ENCODE assay signal across 25 cellular contexts in genomic region chr3:44678480-44679116, GRCh38.
"Had no signal": no experiment of that assay in that cellular context is flagged by ENCODE, and none has a peak within 500 bp of the region (broad histone marks: within the 10 kb centered on the region; RNA-seq: fewer than 3 reads in every experiment).

No MANE protein-coding gene starts in this region.

- H3K27ac Mint-ChIP-seq: endodermal cell; memory B cell; stimulated activated memory B cell treated with anti-CD40 and anti-IgM and Interleukin-4, amounts not matched to agents 10 μg/mL and 1 μg/mL and 100 μg/mL, for 72 hours; type B pancreatic cell had no signal

- H3K4me1 Mint-ChIP-seq: memory B cell; stimulated activated memory B cell treated with anti-CD40 and anti-IgM and Interleukin-4, amounts not matched to agents 10 μg/mL and 1 μg/mL and 100 μg/mL, for 72 hours had no signal

- DNase-seq: dorsolateral prefrontal cortex; effector CD8-positive, alpha-beta T cell; endodermal cell; foreskin fibroblast; gastrocnemius medialis; head of caudate nucleus; kidney; naive thymus-derived CD8-positive, alpha-beta T cell; occipital lobe; ovary; posterior cingulate gyrus; psoas muscle; right cardiac atrium; sigmoid colon; spleen; stimulated activated CD4-positive, alpha-beta T cell treated with anti-CD3 and anti-CD28 coated beads, Interleukin-4, amount 100 ng/mL, for 4 hours; stimulated activated naive CD8-positive, alpha-beta T cell treated with anti-CD3 and anti-CD28 coated beads, Interleukin-15, Interleukin-2, amounts not matched to agents 100 U/mL and 50 U/mL, for 24 hours; substantia nigra; testis; tibial artery had no signal

- H3K4me3 Mint-ChIP-seq: endodermal cell; memory B cell; naive thymus-derived CD8-positive, alpha-beta T cell; stimulated activated memory B cell treated with anti-CD40 and anti-IgM and Interleukin-4, amounts not matched to agents 10 μg/mL and 1 μg/mL and 100 μg/mL, for 72 hours; type B pancreatic cell had no signal

- H3K27me3 Mint-ChIP-seq: memory B cell; stimulated activated memory B cell treated with anti-CD40 and anti-IgM and Interleukin-4, amounts not matched to agents 10 μg/mL and 1 μg/mL and 100 μg/mL, for 72 hours had no signal

- ATAC-seq: esophagus mucosa; gastrocnemius medialis; left lobe of liver; naive thymus-derived CD8-positive, alpha-beta T cell; psoas muscle; right cardiac atrium; stimulated activated memory B cell treated with anti-CD40 and anti-IgM and Interleukin-4, amounts not matched to agents 10 μg/mL and 1 μg/mL and 100 μg/mL, for 72 hours; stimulated activated naive CD8-positive, alpha-beta T cell treated with anti-CD3 and anti-CD28 coated beads, Interleukin-15, Interleukin-2, amounts not matched to agents 100 U/mL and 50 U/mL, for 24 hours had no signal
